ENCODE assay signal across 8 cellular contexts in the genomic region with DNA sequence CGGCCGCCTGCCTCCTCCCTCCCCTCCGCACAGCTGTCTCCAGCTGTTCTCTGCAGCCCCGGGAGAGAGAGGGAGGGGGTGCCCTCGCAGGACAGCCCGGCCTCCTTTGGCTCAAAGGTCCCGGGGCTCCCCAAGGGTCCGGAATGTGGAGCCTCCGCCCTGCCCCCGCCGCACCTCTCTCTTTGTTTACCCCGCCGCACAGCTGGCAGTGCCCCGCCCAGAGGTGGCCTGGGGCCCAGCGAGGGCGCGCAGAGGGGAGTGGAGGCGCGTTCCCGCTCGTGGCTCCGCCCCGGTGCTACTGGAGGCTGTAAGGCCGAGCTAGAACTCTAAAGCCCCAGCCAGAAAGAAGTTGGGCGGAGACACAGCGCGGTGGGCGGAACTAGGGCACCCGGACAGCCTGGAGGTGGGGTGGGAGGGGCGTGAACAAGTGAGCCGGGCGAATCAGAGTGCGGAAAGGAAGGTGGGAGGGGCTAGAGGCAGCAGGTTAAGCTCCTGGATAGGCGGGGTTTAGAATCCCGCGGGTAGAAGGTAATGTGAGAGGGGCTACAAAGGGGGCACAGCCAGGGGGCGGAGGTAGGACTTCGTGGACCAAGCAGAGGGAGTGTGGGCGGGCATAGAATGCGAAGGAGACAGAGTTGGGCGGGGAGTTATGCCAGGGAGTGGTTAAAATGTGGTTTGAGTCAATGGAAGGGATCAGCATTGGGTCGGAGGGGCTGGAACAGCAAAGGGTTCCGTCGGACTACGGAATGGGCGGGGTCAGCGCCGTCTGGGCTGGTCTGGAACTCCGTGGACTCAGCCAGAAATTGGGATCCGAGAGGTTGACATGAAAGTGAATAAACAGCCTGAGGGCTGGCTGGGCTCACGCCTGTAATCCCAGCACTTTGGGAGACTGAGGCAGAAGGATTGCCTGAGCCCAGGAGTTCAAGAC. TPM values are rescaled to one million over a fixed set of nuclear protein-coding genes. Genes with fewer than 3 reads are reported as not detected.
A peak's percentile ranks its signal among the peaks of the same experiment; 100 is the strongest.
DNase-seq lines count a peak whose midpoint lies in the region; ATAC-seq, FAIRE-seq and TF ChIP-seq lines count a peak whose summit lies in the region.

No MANE protein-coding gene starts in this region.

- no peaks in the 10 kb centered on the region for H3K36me3 ChIP-seq in kidney (ENCODE audit: control insufficient read depth in 1 of 2, insufficient read depth in 2 of 2, low read length in 2 of 2)

- peaks cover 3 to 28% of the 10 kb centered on the region in 2 donors for H3K4me1 ChIP-seq in kidney (ENCODE audit: control insufficient read depth in 1 of 2, insufficient read depth in 1 of 2, low read depth in 1 of 2, low read length in 2 of 2)

- no peaks in the 10 kb centered on the region for H3K9me3 ChIP-seq in kidney (ENCODE audit: control insufficient read depth in 1 of 2, low read length in 2 of 2)

- peak overlapping the region; percentile 89 for H3K27ac Mint-ChIP-seq in chondrocyte (ENCODE audit: unreplicated experiment)

- peak overlapping the region; percentile 71 for H3K4me3 Mint-ChIP-seq in chondrocyte (ENCODE audit: unreplicated experiment)

- H3K9ac ChIP-seq in kidney (ENCODE audit: low read length in 2 of 2) = no peak overlapping the region

- TF ChIP-seq CTCF in AG04449 (IDR thresholded peaks at IDR 0.05; ENCODE audit: insufficient read depth, low read length, missing control alignments) (no peak), chondrocyte (IDR thresholded peaks at IDR 0.05) (no peak), kidney (IDR thresholded peaks at IDR 0.05; ENCODE audit: borderline replicate concordance, extremely low read depth, insufficient read depth) (no peak)

- H3K4me1 Mint-ChIP-seq in chondrocyte (ENCODE audit: low read depth) = peaks cover 56% of the 10 kb centered on the region

- no peaks in the 10 kb centered on the region for H3K9me3 Mint-ChIP-seq in chondrocyte (ENCODE audit: low read depth)

- intact Hi-C loops in kidney (cut with DNase I) = no loop called here

- POLR2A ChIA-PET in AG04449 (lab: Yijun Ruan, JAX) = interaction anchor here (1.0 to 1.4 kb wide), 4 partner anchors 11 to 178 kb away, joined by 3 to 6 read pairs (median 4); partner anchors contain the start of genes BLVRB and SERTAD1

- H3K4me3 ChIP-seq in AG04449 (ENCODE audit: low read depth, low read length) = peak overlapping the region; percentile 53
- peak overlapping the region; percentile 48 to 56 for H3K4me3 ChIP-seq in kidney (ENCODE audit: low read length in 2 of 2)

- no peaks in the 10 kb centered on the region for H3K36me3 Mint-ChIP-seq in chondrocyte (ENCODE audit: low read depth)

- peak; percentile 57 for FAIRE-seq in kidney (lab: Jason Lieb, UNC)

- H3K27ac ChIP-seq in kidney (ENCODE audit: low read depth in 2 of 2, low read length in 2 of 2) = peak overlapping the region; percentile 88 to 89

- no peak for DNase-seq in AG04449 (ENCODE audit: low read depth, low spot score)
- DNase-seq in NCI-H345 treated with DMSO at 0.1 percent for 48 hours (lab: John Stamatoyannopoulos, UW; ENCODE audit: unreplicated experiment) = peak; percentile 100
- DNase-seq in activated CD4-positive, alpha-beta T cell treated with anti-CD3 and anti-CD28 coated beads for 1 hour = peak; percentile 92
- DNase-seq in chondrocyte (ENCODE audit: low spot score) = no peak
- peak; percentile 99 for DNase-seq in kidney
- peak; percentile 98 for DNase-seq in stimulated activated CD4-positive, alpha-beta T cell treated with anti-CD3 and anti-CD28 coated beads, Interleukin-15, amount 100 ng/mL, for 24 hours

- CTCF ChIA-PET in AG04449 (lab: Yijun Ruan, JAX) = interaction anchor here (0.9 to 7.0 kb wide), 23 partner anchors 9 to 183 kb away, joined by 3 to 89 read pairs (median 6); partner anchors contain the start of genes BLVRB and SERTAD3

- ATAC-seq in GM18909 (IDR thresholded peaks at IDR 0.05; ENCODE audit: poor library complexity, unreplicated experiment) = peak; percentile 69
- peak; percentile 72 for ATAC-seq in HG03175 (IDR thresholded peaks at IDR 0.05; ENCODE audit: unreplicated experiment)

- no peaks in the 10 kb centered on the region for H3K27me3 Mint-ChIP-seq in chondrocyte (ENCODE audit: low read depth)

RNA-seq across cellular contexts. Expression of gene LTBP4, which starts 2.8 kb away (rescaled TPM):
- total RNA-seq in chondrocyte (161 to 311 TPM (median 163 TPM) in 3 replicates), kidney (155 TPM)
- 52.1 TPM for polyA plus RNA-seq in kidney (ENCODE audit: insufficient read depth, low read depth, low replicate concordance)

RNA-seq across cellular contexts. Expression of gene SHKBP1, which starts 27.3 kb away (rescaled TPM):
- total RNA-seq in chondrocyte (40.9 to 47.8 TPM (median 46.8 TPM) in 3 replicates), kidney (69.6 TPM)
- polyA plus RNA-seq in kidney (ENCODE audit: insufficient read depth, low read depth, low replicate concordance) = 91.3 TPM

Comparison
In these comparisons a context has a peak if more than half of its experiments do, and no peak if none do; other contexts are left out.
1. DNase-seq: peak in NCI-H345 treated with DMSO at 0.1 percent for 48 hours (single experiment), activated CD4-positive, alpha-beta T cell treated with anti-CD3 and anti-CD28 coated beads for 1 hour (single experiment), kidney (single experiment) and stimulated activated CD4-positive, alpha-beta T cell treated with anti-CD3 and anti-CD28 coated beads, Interleukin-15, amount 100 ng/mL, for 24 hours (single experiment); none in AG04449 (single experiment) and chondrocyte (single experiment).